In the genomic region with DNA sequence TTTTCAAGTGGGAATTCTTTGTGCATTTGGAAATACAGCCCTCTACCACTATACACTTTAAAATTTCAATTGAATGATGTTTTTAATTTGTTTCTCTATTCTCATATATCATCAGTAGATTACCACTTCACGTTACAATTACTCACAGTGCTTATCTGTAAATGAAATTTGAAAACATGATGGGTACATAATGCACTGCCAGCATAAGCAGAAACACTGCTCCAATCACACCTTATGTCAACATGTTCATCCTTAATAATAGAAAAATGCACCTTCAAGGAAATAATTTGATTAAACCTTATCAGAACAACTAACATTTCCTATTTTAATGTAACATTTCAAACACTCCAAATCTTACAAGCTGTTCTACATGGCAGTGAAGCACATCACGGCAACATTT, we compare ENCODE assay signal across 38 cellular contexts.
"Had no signal": no experiment of that assay in that cellular context is flagged by ENCODE, and none has a peak within 500 bp of the region (broad histone marks: within the 10 kb centered on the region; RNA-seq: fewer than 3 reads in every experiment).

No MANE protein-coding gene starts in this region.

- FAIRE-seq: astrocyte, TTC549 had no signal

- H3K27me3 ChIP-seq: adrenal gland, body of pancreas, brain microvascular endothelial cell, breast epithelium had no signal

- H3K27me3 Mint-ChIP-seq: activated B cell treated with CpG ODN at 0.5 μM for 24 hours; activated CD4-positive, alpha-beta memory T cell treated with anti-CD3 and anti-CD28 coated beads for 36 hours; activated CD4-positive, alpha-beta T cell treated with anti-CD3 and anti-CD28 coated beads, Interleukin-2, amount 10 ng/mL, durations not matched to agents 24 days and 14 days; activated CD8-positive, alpha-beta T cell treated with anti-CD3 and anti-CD28 coated beads for 36 hours; activated naive CD8-positive, alpha-beta T cell treated with anti-CD3 and anti-CD28 coated beads for 36 hours; activated T-helper 17 cell treated with anti-CD3 and anti-CD28 coated beads, Interleukin-2, amount 50 U/mL, for 72 hours had no signal

- H3K27ac ChIP-seq: adrenal gland, body of pancreas, brain microvascular endothelial cell, breast epithelium, VCaP had no signal

- H3K4me3 Mint-ChIP-seq: activated B cell treated with CpG ODN at 0.5 μM for 24 hours; activated CD4-positive, alpha-beta memory T cell treated with anti-CD3 and anti-CD28 coated beads for 36 hours; activated CD4-positive, alpha-beta T cell treated with anti-CD3 and anti-CD28 coated beads, Interleukin-2, amount 10 ng/mL, durations not matched to agents 24 days and 14 days; activated CD8-positive, alpha-beta T cell treated with anti-CD3 and anti-CD28 coated beads for 36 hours; activated naive CD4-positive, alpha-beta T cell treated with anti-CD3 and anti-CD28 coated beads for 36 hours; activated naive CD8-positive, alpha-beta T cell treated with anti-CD3 and anti-CD28 coated beads for 36 hours; activated T-cell treated with anti-CD3 and anti-CD28 coated beads, Interleukin-2, amount 50 U/mL, for 4 hours; activated T-cell treated with anti-CD3 and anti-CD28 coated beads, Interleukin-2, amount 50 U/mL, for 72 hours; activated T-helper 1 cell treated with anti-CD3 and anti-CD28 coated beads, Interleukin-12 subunit alpha, Interleukin-12 subunit beta, Interleukin-2, Interleukin-4 antibody, amounts not matched to agents 30 ng/mL and 10 ng/mL and 1 ng/mL, durations not matched to agents 14 hours and 24 hours and 36 hours; activated T-helper 17 cell treated with anti-CD3 and anti-CD28 coated beads, Interleukin-2, amount 50 U/mL, for 72 hours; T-helper 1 cell treated with Interleukin-12 subunit alpha and Interleukin-12 subunit beta and Interleukin-4 antibody, amounts not matched to agents 30 μg/mL and 1 μg/mL, for 36 hours; T-helper 2 cell treated with Interferon-gamma antibody and Interleukin-4, amounts not matched to agents 5 μg/mL and 100 μg/mL, for 36 hours had no signal

- H3K4me3 ChIP-seq: adrenal gland, body of pancreas, breast epithelium had no signal

- H3K36me3 Mint-ChIP-seq: activated CD4-positive, alpha-beta memory T cell treated with anti-CD3 and anti-CD28 coated beads for 36 hours; activated naive CD4-positive, alpha-beta T cell treated with anti-CD3 and anti-CD28 coated beads, Interleukin-2, amount 50 U/mL, for 72 hours; activated naive CD8-positive, alpha-beta T cell treated with anti-CD3 and anti-CD28 coated beads for 36 hours had no signal

- H3K4me1 ChIP-seq: adrenal gland, body of pancreas, breast epithelium had no signal

- DNase-seq: activated B cell treated with CpG ODN at 0.5 μM for 24 hours; activated CD4-positive, alpha-beta memory T cell treated with anti-CD3 and anti-CD28 coated beads for 36 hours; activated CD4-positive, alpha-beta T cell treated with anti-CD3 and anti-CD28 coated beads for 4 hours; activated CD4-positive, alpha-beta T cell treated with anti-CD3 and anti-CD28 coated beads, Interleukin-2, amount 10 ng/mL, durations not matched to agents 24 days and 14 days; activated CD4-positive, alpha-beta T cell treated with anti-CD3 and anti-CD28 coated beads, Interleukin-2, amount 50 U/mL, for 1 hour; activated CD4-positive, alpha-beta T cell treated with anti-CD3 and anti-CD28 coated beads, Interleukin-2, amount 50 U/mL, for 4 hours; activated CD4-positive, CD25-positive, alpha-beta regulatory T cell treated with anti-CD3 and anti-CD28 coated beads, Interleukin-2, amount 50 U/mL, for 72 hours; activated CD8-positive, alpha-beta memory T cell treated with anti-CD3 and anti-CD28 coated beads, Interleukin-2, amount 50 U/mL, for 4 hours; activated CD8-positive, alpha-beta T cell treated with anti-CD3 and anti-CD28 coated beads for 36 hours; activated effector memory CD4-positive, alpha-beta T cell treated with anti-CD3 and anti-CD28 coated beads, Interleukin-2, amount 50 U/mL, for 16 hours; activated gamma-delta T cell treated with Interleukin-2 at 50 U/mL for 16 hours; activated naive CD4-positive, alpha-beta T cell; activated naive CD4-positive, alpha-beta T cell treated with anti-CD3 and anti-CD28 coated beads for 36 hours; activated naive CD4-positive, alpha-beta T cell treated with anti-CD3 and anti-CD28 coated beads, Interleukin-2, amount 50 U/mL, for 16 hours; activated naive CD8-positive, alpha-beta T cell treated with anti-CD3 and anti-CD28 coated beads for 36 hours; activated T-cell treated with anti-CD3 and anti-CD28 coated beads for 4 hours; activated T-cell treated with anti-CD3 and anti-CD28 coated beads, Interleukin-2, amount 50 U/mL, for 1 hour; activated T-cell treated with anti-CD3 and anti-CD28 coated beads, Interleukin-2, amount 50 U/mL, for 4 hours; activated T-cell treated with anti-CD3 and anti-CD28 coated beads, Interleukin-2, amount 50 U/mL, for 72 hours; adrenal gland; amniotic stem cell; aorta; body of pancreas; brain microvascular endothelial cell; central memory CD4-positive, alpha-beta T cell; cerebellar nuclear complex; T-helper 1 cell; T-helper 2 cell; T-helper 9 cell had no signal

- H3K36me3 ChIP-seq: adrenal gland, brain microvascular endothelial cell, breast epithelium had no signal

- H3K27ac Mint-ChIP-seq: activated B cell treated with CpG ODN at 0.5 μM for 24 hours; activated CD4-positive, alpha-beta memory T cell treated with anti-CD3 and anti-CD28 coated beads for 36 hours; activated CD4-positive, alpha-beta T cell treated with anti-CD3 and anti-CD28 coated beads, Interleukin-2, amount 10 ng/mL, durations not matched to agents 24 days and 14 days; activated CD8-positive, alpha-beta T cell treated with anti-CD3 and anti-CD28 coated beads for 36 hours; activated naive CD4-positive, alpha-beta T cell treated with anti-CD3 and anti-CD28 coated beads for 36 hours; activated naive CD4-positive, alpha-beta T cell treated with anti-CD3 and anti-CD28 coated beads, Interleukin-2, amount 50 U/mL, for 72 hours; activated naive CD8-positive, alpha-beta T cell treated with anti-CD3 and anti-CD28 coated beads for 36 hours; activated T-cell treated with anti-CD3 and anti-CD28 coated beads, Interleukin-2, amount 50 U/mL, for 72 hours; activated T-helper 1 cell treated with anti-CD3 and anti-CD28 coated beads, Interleukin-12 subunit alpha, Interleukin-12 subunit beta, Interleukin-2, Interleukin-4 antibody, amounts not matched to agents 30 ng/mL and 10 ng/mL and 1 ng/mL, durations not matched to agents 14 hours and 24 hours and 36 hours; activated T-helper 17 cell treated with anti-CD3 and anti-CD28 coated beads, Interleukin-2, amount 50 U/mL, for 72 hours; T-helper 1 cell treated with Interleukin-12 subunit alpha and Interleukin-12 subunit beta and Interleukin-4 antibody, amounts not matched to agents 30 μg/mL and 1 μg/mL, for 36 hours; T-helper 2 cell treated with Interferon-gamma antibody and Interleukin-4, amounts not matched to agents 5 μg/mL and 100 μg/mL, for 36 hours had no signal

- ATAC-seq: activated CD8-positive, alpha-beta T cell treated with anti-CD3 and anti-CD28 coated beads for 36 hours; activated naive CD4-positive, alpha-beta T cell treated with anti-CD3 and anti-CD28 coated beads, Interleukin-2, amount 50 U/mL, for 72 hours; activated T-cell treated with anti-CD3 and anti-CD28 coated beads, Interleukin-2, amount 50 U/mL, for 4 hours; activated T-cell treated with anti-CD3 and anti-CD28 coated beads, Interleukin-2, amount 50 U/mL, for 72 hours; activated T-helper 17 cell treated with anti-CD3 and anti-CD28 coated beads, Interleukin-2, amount 50 U/mL, for 72 hours; body of pancreas had no signal

- H3K9me3 ChIP-seq: adrenal gland, body of pancreas, breast epithelium had no signal

- H3K4me1 Mint-ChIP-seq: activated B cell treated with CpG ODN at 0.5 μM for 24 hours; activated CD4-positive, alpha-beta T cell treated with anti-CD3 and anti-CD28 coated beads, Interleukin-2, amount 10 ng/mL, durations not matched to agents 24 days and 14 days; activated naive CD8-positive, alpha-beta T cell treated with anti-CD3 and anti-CD28 coated beads for 36 hours; activated T-helper 17 cell treated with anti-CD3 and anti-CD28 coated beads, Interleukin-2, amount 50 U/mL, for 72 hours had no signal
